ENCODE assay signal across 9 cellular contexts in genomic region chr16:67260426-67261063, GRCh38. TPM values are rescaled to one million over a fixed set of nuclear protein-coding genes. Genes with fewer than 3 reads are reported as not detected.
DNase-seq lines count a peak whose midpoint lies in the region; ATAC-seq and TF ChIP-seq lines count a peak whose summit lies in the region.
"Had no signal": no experiment of that assay in that cellular context is flagged by ENCODE, and none has a peak within 500 bp of the region (broad histone marks: within the 10 kb centered on the region; RNA-seq: fewer than 3 reads in every experiment).

No MANE protein-coding gene starts in this region.

- peak; percentile 85 for DNase-seq in DMS 273 (lab: John Stamatoyannopoulos, UW; ENCODE audit: unreplicated experiment)
- peak; percentile 61 for DNase-seq in H4 (ENCODE audit: low spot score)
- DNase-seq in NOMO-1 treated with DMSO at 0.1 percent for 48 hours (lab: John Stamatoyannopoulos, UW; ENCODE audit: unreplicated experiment) = peak; percentile 81
- peak; percentile 67 for DNase-seq in MCF 10A (ENCODE audit: unreplicated experiment)
- DNase-seq in lower lobe of right lung = peak; percentile 30

- no peaks in the 10 kb centered on the region for H3K4me1 ChIP-seq in lower lobe of right lung
- H3K4me1 ChIP-seq: SJSA1 had no signal

- H3K9me3 ChIP-seq in lower lobe of right lung = no peaks in the 10 kb centered on the region
- H3K9me3 ChIP-seq: SJSA1 had no signal

- CTCF ChIA-PET in MCF 10A (lab: Yijun Ruan, JAX) = interaction anchor here (0.6 to 2.8 kb wide), 62 partner anchors 9 to 491 kb away, joined by 3 to 37 read pairs (median 4); partner anchors contain the start of genes FHOD1, HSD11B2, SLC9A5 and ZDHHC1

- H3K36me3 Mint-ChIP-seq in MCF 10A (ENCODE audit: insufficient read depth, unreplicated experiment) = no peaks in the 10 kb centered on the region

- peak; percentile 47 to 65 for ATAC-seq in lower lobe of right lung
- no peak for ATAC-seq in GM21737 (IDR thresholded peaks at IDR 0.05; ENCODE audit: unreplicated experiment)
- no peak for ATAC-seq in HG03460 (IDR thresholded peaks at IDR 0.05; ENCODE audit: unreplicated experiment)
- no peak for ATAC-seq in HG03521 (IDR thresholded peaks at IDR 0.05; ENCODE audit: unreplicated experiment)

- intact Hi-C loops in MCF 10A (cut with micrococcal nuclease) = loop anchor here (1.0 to 2.0 kb wide), 4 partner anchors 25 to 204 kb away; partner anchors contain the start of gene ZDHHC1
- intact Hi-C loops in lower lobe of right lung (cut with DNase I) = no loop called here

- TF ChIP-seq CTCF in MCF 10A (IDR thresholded peaks at IDR 0.05; ENCODE audit: unreplicated experiment) (peak; percentile 69), lower lobe of right lung (IDR thresholded peaks at IDR 0.05) (peak; percentile 44)

- no peak overlapping the region for H3K27ac Mint-ChIP-seq in MCF 10A (ENCODE audit: low read depth, unreplicated experiment)

- H3K27ac ChIP-seq in lower lobe of right lung = no peak overlapping the region
- H3K27ac ChIP-seq: SJSA1 had no signal

- H3K4me3 Mint-ChIP-seq in MCF 10A (ENCODE audit: unreplicated experiment) = no peak overlapping the region

- no peaks in the 10 kb centered on the region for H3K9me3 Mint-ChIP-seq in MCF 10A (ENCODE audit: unreplicated experiment)

- peaks cover 19% of the 10 kb centered on the region for H3K27me3 Mint-ChIP-seq in MCF 10A (ENCODE audit: insufficient read depth, unreplicated experiment)

- H3K4me1 Mint-ChIP-seq in MCF 10A (ENCODE audit: insufficient read depth, unreplicated experiment) = no peaks in the 10 kb centered on the region

- H3K27me3 ChIP-seq in lower lobe of right lung (ENCODE audit: low read depth) = no peaks in the 10 kb centered on the region
- H3K27me3 ChIP-seq: SJSA1 had no signal

- POLR2A ChIA-PET in MCF 10A (lab: Yijun Ruan, JAX) = interaction anchor here (0.8 to 1.6 kb wide), 7 partner anchors 13 to 260 kb away, joined by 3 to 7 read pairs (median 3); no protein-coding TSS in a partner anchor

- no peak overlapping the region for H3K4me3 ChIP-seq in lower lobe of right lung
- H3K4me3 ChIP-seq: SJSA1 had no signal

- no TSS peak for BruUV-seq in MCF 10A (replicated peaks; lab: Mats Ljungman, UMichigan)

- H3K36me3 ChIP-seq in lower lobe of right lung = no peaks in the 10 kb centered on the region
- H3K36me3 ChIP-seq: SJSA1 had no signal

RNA-seq across cellular contexts. Expression of gene SLC9A5, which starts 11.8 kb away (rescaled TPM):
- total RNA-seq in H4 (2014; rRNA removed; shearing (Covaris generic)) = 0.81 and 1.4 TPM in 2 replicates
- total RNA-seq in MCF 10A (2022) (0.40 and 1.4 TPM in 2 replicates), lower lobe of right lung (2.8 TPM)

RNA-seq across cellular contexts. Expression of gene FHOD1, which starts 13.3 kb away (rescaled TPM):
- total RNA-seq in H4 (2014; rRNA removed; shearing (Covaris generic)) = 18.4 and 21.2 TPM in 2 replicates
- total RNA-seq in MCF 10A (2022) (12.1 and 14.7 TPM in 2 replicates), lower lobe of right lung (67.7 TPM)

RNA-seq across cellular contexts. Expression of gene PLEKHG4, which starts 18.8 kb away (rescaled TPM):
- total RNA-seq in H4 (2014; rRNA removed; shearing (Covaris generic)) = 2.4 and 6.7 TPM in 2 replicates
- total RNA-seq in MCF 10A (2022) (30.4 and 32.7 TPM in 2 replicates), lower lobe of right lung (12.4 TPM)

RNA-seq across cellular contexts. Expression of gene TMEM208, which starts 33.6 kb away (rescaled TPM):
- total RNA-seq in H4 (2014; rRNA removed; shearing (Covaris generic)) = 31.1 and 38.4 TPM in 2 replicates
- 44.4 and 55.5 TPM in 2 replicates for total RNA-seq in MCF 10A (2022)
- total RNA-seq in lower lobe of right lung = 33.1 TPM

Comparison
In these comparisons a context has a peak if more than half of its experiments do, and no peak if none do; other contexts are left out.
1. DNase-seq: peak in every context shown above with its lines; median percentile 85 in DMS 273; 81 in NOMO-1 treated with DMSO at 0.1 percent for 48 hours; 67 in MCF 10A; 61 in H4; 30 in lower lobe of right lung.
2. ATAC-seq: peak in lower lobe of right lung (2 of 2); none in GM21737 (single experiment), HG03460 (single experiment) and HG03521 (single experiment).